10 cellular contexts compared by ENCODE assay signal in genomic region chr17:82232322-82232785, GRCh38. TPM values are rescaled to one million over a fixed set of nuclear protein-coding genes. Genes with fewer than 3 reads are reported as not detected.
A peak's percentile ranks its signal among the peaks of the same experiment; 100 is the strongest.
DNase-seq lines count a peak whose midpoint lies in the region; FAIRE-seq and TF ChIP-seq lines count a peak whose summit lies in the region.
"Had no signal": no experiment of that assay in that cellular context is flagged by ENCODE, and none has a peak within 500 bp of the region (broad histone marks: within the 10 kb centered on the region; RNA-seq: fewer than 3 reads in every experiment).

No MANE protein-coding gene starts in this region.

- H3K36me3 ChIP-seq in Loucy (ENCODE audit: insufficient read depth, low read length) (peaks cover 28% of the 10 kb centered on the region; the same call in 1 of the 2 replicates), esophagus squamous epithelium (peaks cover 0 to 8% (median 0%) of the 10 kb centered on the region in 3 donors), neutrophil (peaks cover 69% of the 10 kb centered on the region), small intestine (ENCODE audit: control insufficient read depth in 2 of 2, insufficient read depth in 2 of 2, low read length in 2 of 2) (no peaks in the 10 kb centered on the region)

- no peak for FAIRE-seq in small intestine (lab: Jason Lieb, UNC)

- no peaks in the 10 kb centered on the region for H3K9me3 ChIP-seq in Loucy (ENCODE audit: insufficient read depth, low read depth, low read length)
- no peaks in the 10 kb centered on the region for H3K9me3 ChIP-seq in esophagus squamous epithelium
- no peaks in the 10 kb centered on the region for H3K9me3 ChIP-seq in neutrophil
- no peaks in the 10 kb centered on the region for H3K9me3 ChIP-seq in small intestine (ENCODE audit: control insufficient read depth, low read depth)

- no peak for DNase-seq in AG09309 (ENCODE audit: low read depth)
- DNase-seq in esophagus squamous epithelium (lab: John Stamatoyannopoulos, UW): no peak
- DNase-seq in Kasumi-1 (lab: John Stamatoyannopoulos, UW): no peak
- no peak for DNase-seq in small intestine
- no peak for DNase-seq in stimulated activated CD8-positive, alpha-beta memory T cell treated with anti-CD3 and anti-CD28 coated beads, Interleukin-4, amount 100 ng/mL, for 48 hours
- no peak for DNase-seq in NCI-H1417 (lab: John Stamatoyannopoulos, UW)
- DNase-seq: DMS 273 treated with DMSO at 0.1 percent for 48 hours, NCI-H1048 had no signal

- H3K27ac ChIP-seq in esophagus squamous epithelium: peak overlapping the region; percentile 80 to 94 (median 90)
- peak overlapping the region; percentile 100 for H3K27ac ChIP-seq in neutrophil
- peak overlapping the region in 1 of 2 donors; percentile 22 for H3K27ac ChIP-seq in small intestine (ENCODE audit: low read depth in 1 of 2, low read length in 1 of 2)

- TF ChIP-seq CTCF in AG09309 (IDR thresholded peaks at IDR 0.05; ENCODE audit: control insufficient read depth, insufficient read depth, low read depth, low read length, missing control alignments) (no peak), Loucy (conservative IDR thresholded peaks at IDR 0.05; ENCODE audit: low read length) (no peak), esophagus squamous epithelium (IDR thresholded peaks at IDR 0.05) (no peak), neutrophil (IDR thresholded peaks at IDR 0.05) (no peak)

- H3F3A ChIP-seq in Loucy (ENCODE audit: low read depth): no peaks in the 10 kb centered on the region

- H3K79me2 ChIP-seq in Loucy (ENCODE audit: insufficient read depth, low read length): peaks cover 99% of the 10 kb centered on the region

- peaks cover 80% of the 10 kb centered on the region for H4K20me1 ChIP-seq in Loucy (ENCODE audit: insufficient read depth, low read length, poor library complexity, severe bottlenecking)

- intact Hi-C loops in esophagus squamous epithelium (cut with DNase I): no loop called here

- H3K9me2 ChIP-seq in Loucy (replicated peaks; ENCODE audit: low read depth, low read length): no peaks in the 10 kb centered on the region

- no peaks in the 10 kb centered on the region for H3K27me3 ChIP-seq in Loucy (ENCODE audit: insufficient read depth, low read length, poor library complexity, severe bottlenecking)
- peaks cover 0 to 36% (median 0%) of the 10 kb centered on the region in 4 donors for H3K27me3 ChIP-seq in esophagus squamous epithelium
- no peaks in the 10 kb centered on the region for H3K27me3 ChIP-seq in neutrophil
- H3K27me3 ChIP-seq in small intestine (ENCODE audit: control insufficient read depth in 2 of 2, insufficient read depth in 2 of 2, low read length in 2 of 2): no peaks in the 10 kb centered on the region

- 64 to 93% methylated on average over 3 to 9 of the region's 20 CpGs for WGBS in esophagus squamous epithelium, 2 donors
- 78 to 85% (median 83%) methylated on average over 16 to 20 of the region's 20 CpGs for WGBS in small intestine, 3 donors

- H3K4me1 ChIP-seq in Loucy (ENCODE audit: insufficient read depth, low read length, poor library complexity, severe bottlenecking) (peaks cover 9% of the 10 kb centered on the region), esophagus squamous epithelium (peaks cover 49 to 95% (median 60%) of the 10 kb centered on the region in 3 donors), neutrophil (ENCODE audit: control insufficient read depth in 1 of 2, insufficient read depth in 1 of 2, low read depth in 1 of 2, low read length in 1 of 2) (peaks cover 71 to 75% of the 10 kb centered on the region in 2 experiments), small intestine (ENCODE audit: control insufficient read depth in 2 of 2, insufficient read depth in 1 of 2, low read depth in 1 of 2, low read length in 1 of 2) (peaks cover 0 to 10% of the 10 kb centered on the region in 2 donors)

- no peak overlapping the region for H2AFZ ChIP-seq in Loucy (ENCODE audit: low read length)

- H3K4me2 ChIP-seq in Loucy (ENCODE audit: low read depth, low read length, poor library complexity, severe bottlenecking): peak overlapping the region; percentile 80

- H3K9ac ChIP-seq in Loucy (ENCODE audit: low read depth, low read length, poor library complexity, severe bottlenecking): peak overlapping the region; percentile 98

- no peak for TF ChIP-seq POLR2A in esophagus squamous epithelium (IDR thresholded peaks at IDR 0.05)

- peak overlapping the region; percentile 88 for H3K4me3 ChIP-seq in AG09309 (ENCODE audit: control insufficient read depth, low read depth, low read length)
- peak overlapping the region; percentile 93 for H3K4me3 ChIP-seq in Loucy (ENCODE audit: low read length, poor library complexity, severe bottlenecking)
- H3K4me3 ChIP-seq in esophagus squamous epithelium: peak overlapping the region in 3 of 4 donors; percentile 62 to 84 (median 67)
- H3K4me3 ChIP-seq in neutrophil (ENCODE audit: low read depth in 1 of 2, low read length in 1 of 2): peak overlapping the region; percentile 98 to 99
- no peak overlapping the region for H3K4me3 ChIP-seq in small intestine (ENCODE audit: low read depth in 1 of 2, low read length in 2 of 2)

RNA-seq across cellular contexts. Expression of gene SLC16A3, which starts 3.5 kb away (rescaled TPM):
- total RNA-seq in esophagus squamous epithelium: 10 to 100 TPM; 18.8 to 32.9 (median 21.7) TPM
- polyA plus RNA-seq in small intestine: 10 to 100 TPM in 1 of 3 donors, 1 to 10 TPM in 2; 5.4 to 33.2 (median 7.8) TPM

RNA-seq across cellular contexts. Expression of gene CCDC57, which starts 19.7 kb away (rescaled TPM):
- total RNA-seq in esophagus squamous epithelium: 10 to 100 TPM in 2 of 4 donors, 1 to 10 TPM in 2; 7.9 to 22.1 (median 9.8) TPM
- 10 to 100 TPM; 36.7 to 97.3 (median 47.7) TPM for polyA plus RNA-seq in small intestine

RNA-seq across cellular contexts. Expression of gene CSNK1D, which starts 41.1 kb away (rescaled TPM):
- 100 to 1,000 TPM in 1 of 4 donors, 10 to 100 TPM in 3; 24.6 to 102 (median 57.1) TPM for total RNA-seq in esophagus squamous epithelium
- polyA plus RNA-seq in small intestine: 100 to 1,000 TPM; 111 to 148 (median 146) TPM

Comparison
In these comparisons a context has a peak if more than half of its experiments do, and no peak if none do; other contexts are left out.
1. H3K4me3 ChIP-seq: peak in AG09309 (single experiment), Loucy (single experiment), esophagus squamous epithelium (3 of 4) and neutrophil (2 of 2); none in small intestine (0 of 2).